ENCODE assay signal across 20 cellular contexts in the genomic region with DNA sequence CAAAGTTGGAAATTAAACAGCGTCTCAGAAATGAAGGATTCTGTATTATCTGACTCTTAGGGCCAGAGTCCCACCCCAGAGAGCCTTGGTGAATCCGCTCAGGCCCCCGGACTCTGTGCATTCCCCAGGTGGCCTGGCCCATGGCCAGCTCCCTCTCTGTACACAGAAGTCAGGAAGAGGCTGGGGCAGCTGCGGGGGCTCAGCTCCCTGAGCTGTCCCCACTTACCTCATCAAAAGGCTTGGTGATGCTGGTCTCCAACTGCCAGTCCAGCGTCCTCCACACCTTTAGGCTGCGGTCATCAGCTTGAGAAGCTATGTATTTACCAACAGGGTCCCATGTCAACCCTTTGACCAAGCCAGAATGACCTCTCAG. TPM values are rescaled to one million over a fixed set of nuclear protein-coding genes. Genes with fewer than 3 reads are reported as not detected.
DNase-seq lines count a peak whose midpoint lies in the region; ATAC-seq, FAIRE-seq and TF ChIP-seq lines count a peak whose summit lies in the region.
"Had no signal": no experiment of that assay in that cellular context is flagged by ENCODE, and none has a peak within 500 bp of the region (broad histone marks: within the 10 kb centered on the region; RNA-seq: fewer than 3 reads in every experiment).

No MANE protein-coding gene starts in this region.

- no peak for DNase-seq in CD8-positive, alpha-beta memory T cell
- DNase-seq in DND-41 (no peak), K562 (ENCODE audit: extremely low read depth in 1 of 4, low spot score in 3 of 4) (peak in 2 of 4 experiments; percentile 71 to 87), left lobe of liver (ENCODE audit: low spot score) (peak; percentile 41)
- DNase-seq in activated CD8-positive, alpha-beta T cell treated with anti-CD3 and anti-CD28 coated beads for 36 hours = no peak
- DNase-seq: ACHN; BE2C; C1 segment of cervical spinal cord; Caco-2; CD4-positive, CD25-positive, alpha-beta regulatory T cell; GDM1; GOT3; H7; HFFc6 had no signal

- POLR2A ChIA-PET in CD8-positive, alpha-beta memory T cell (lab: Charles Lee) = no interaction called here
- POLR2A ChIA-PET in K562 (lab: Yijun Ruan, JAX) = interaction anchor here (0.6 to 15.8 kb wide), 26 partner anchors 9 to 626 kb away, joined by 3 to 245 read pairs (median 6); partner anchors contain the start of genes C22orf39, CDC45, HIRA and MRPL40
- POLR2A ChIA-PET in activated CD8-positive, alpha-beta T cell treated with anti-CD3 and anti-CD28 coated beads for 36 hours (lab: Charles Lee) = no interaction called here

- H3K27ac Mint-ChIP-seq in CD8-positive, alpha-beta memory T cell = peak overlapping the region in 1 of 8 donors; percentile 47
- no peak overlapping the region for H3K27ac Mint-ChIP-seq in activated CD8-positive, alpha-beta T cell treated with anti-CD3 and anti-CD28 coated beads for 36 hours
- H3K27ac Mint-ChIP-seq: CD4-positive, CD25-positive, alpha-beta regulatory T cell; HFFc6 had no signal

- no peaks in the 10 kb centered on the region for H3K9me3 Mint-ChIP-seq in CD8-positive, alpha-beta memory T cell
- H3K9me3 Mint-ChIP-seq in activated CD8-positive, alpha-beta T cell treated with anti-CD3 and anti-CD28 coated beads for 36 hours = no peaks in the 10 kb centered on the region
- H3K9me3 Mint-ChIP-seq: CD4-positive, CD25-positive, alpha-beta regulatory T cell; HFFc6 had no signal

- H3K9ac ChIP-seq in DND-41 (ENCODE audit: low read depth, low read length) = no peak overlapping the region
- H3K9ac ChIP-seq in K562 (ENCODE audit: insufficient read depth in 1 of 2, low read depth in 2 of 2, low read length in 2 of 2) = peak overlapping the region; percentile 54 to 80

- ATAC-seq in DND-41 (ENCODE audit: insufficient read depth, low read depth) (no peak), K562 (peak; percentile 26), left lobe of liver (no peak), HG03025 (IDR thresholded peaks at IDR 0.05; ENCODE audit: low FRiP score, unreplicated experiment) (no peak)
- no peak for ATAC-seq in activated CD8-positive, alpha-beta T cell treated with anti-CD3 and anti-CD28 coated beads for 36 hours
- ATAC-seq: HCT116 had no signal

- H3K36me3 ChIP-seq in CD8-positive, alpha-beta memory T cell (ENCODE audit: insufficient read depth, low read length) = peaks cover 61% of the 10 kb centered on the region
- H3K36me3 ChIP-seq in DND-41 (ENCODE audit: insufficient read depth, low read length) (peaks cover 91% of the 10 kb centered on the region), K562 (ENCODE audit: control insufficient read depth, insufficient read depth, low read length) (peaks cover 94% of the 10 kb centered on the region)

- peaks cover 0 to 89% (median 21%) of the 10 kb centered on the region in 3 donors for H3K36me3 Mint-ChIP-seq in CD8-positive, alpha-beta memory T cell
- H3K36me3 Mint-ChIP-seq in activated CD8-positive, alpha-beta T cell treated with anti-CD3 and anti-CD28 coated beads for 36 hours (ENCODE audit: low read depth) = peaks cover 24% of the 10 kb centered on the region

- FAIRE-seq in K562 (lab: Jason Lieb, UNC) = no peak
- FAIRE-seq: A204.1, D721Med, GM12892, GM18507 had no signal

- peaks cover 0 to 1% (median 0%) of the 10 kb centered on the region in 3 donors for H3K4me1 Mint-ChIP-seq in CD8-positive, alpha-beta memory T cell
- no peaks in the 10 kb centered on the region for H3K4me1 Mint-ChIP-seq in activated CD8-positive, alpha-beta T cell treated with anti-CD3 and anti-CD28 coated beads for 36 hours (ENCODE audit: low read depth)

- no peak for TF ChIP-seq RAD21 in K562 (CRISPR knock-in tag; conservative IDR thresholded peaks at IDR 0.05 in 1 of 2, IDR thresholded peaks at IDR 0.05 in 1 of 2)

- in situ Hi-C loops in K562 (cut with MboI) = no loop called here

- CTCF ChIA-PET in CD8-positive, alpha-beta memory T cell (lab: Charles Lee) = no interaction called here
- CTCF ChIA-PET in K562 (lab: Yijun Ruan, JAX; ENCODE audit: low intra/inter-chr PET ratio) = interaction anchor here (1.0 kb wide), 1 partner anchor 233 kb away, joined by 3 read pairs; no protein-coding TSS in a partner anchor
- CTCF ChIA-PET in activated CD8-positive, alpha-beta T cell treated with anti-CD3 and anti-CD28 coated beads for 36 hours (lab: Charles Lee) = interaction anchor here (1.1 to 1.4 kb wide), 2 partner anchors 16 to 218 kb away, joined by 3 to 5 read pairs; partner anchors contain the start of gene SLC25A1

- WGBS in K562 (ENCODE audit: insufficient coverage, low coverage, missing lambda C conversion rate) = 44% methylated on average over 6 of the region's 6 CpGs

- intact Hi-C loops in K562 (cut with micrococcal nuclease) = loop anchor here (5.0 to 10.0 kb wide), 2 partner anchors 81 to 228 kb away; partner anchors contain the start of genes CDC45 and UFD1
- intact Hi-C loops in activated CD8-positive, alpha-beta T cell treated with anti-CD3 and anti-CD28 coated beads for 36 hours (cut with micrococcal nuclease) = no loop called here

- BruUV-seq in K562 (replicated peaks; lab: Mats Ljungman, UMichigan) = no TSS peak

- peaks cover 11% of the 10 kb centered on the region for H3K9me1 ChIP-seq in K562 (ENCODE audit: control insufficient read depth, insufficient read depth, low read length)

- TF ChIP-seq CTCF in DND-41 (IDR thresholded peaks at IDR 0.05; ENCODE audit: borderline replicate concordance, extremely low read depth, low read length, poor library complexity, severe bottlenecking) (no peak), K562 (IDR thresholded peaks at IDR 0.05 in 2 of 3, conservative IDR thresholded peaks at IDR 0.05 in 1 of 3; ENCODE audit: insufficient read depth in 2 of 3, low read depth in 1 of 3, low read length in 3 of 3) (no peak)
- TF ChIP-seq CTCF in activated CD8-positive, alpha-beta T cell treated with anti-CD3 and anti-CD28 coated beads for 36 hours (IDR thresholded peaks at IDR 0.05) = no peak

- peaks cover 6% of the 10 kb centered on the region for H3K4me1 ChIP-seq in CD8-positive, alpha-beta memory T cell (ENCODE audit: insufficient read depth, low read length)
- H3K4me1 ChIP-seq in DND-41 (ENCODE audit: insufficient read depth, low read length) (no peaks in the 10 kb centered on the region), K562 (replicated peaks in 1 of 2; ENCODE audit: control insufficient read depth in 2 of 2, insufficient read depth in 2 of 2, low read length in 2 of 2) (peaks cover 31 to 32% of the 10 kb centered on the region in 2 experiments)
- H3K4me1 ChIP-seq: BE2C, Caco-2 had no signal

- peak overlapping the region; percentile 78 for H3K27ac ChIP-seq in CD8-positive, alpha-beta memory T cell (ENCODE audit: low read depth, low read length)
- H3K27ac ChIP-seq in DND-41 (ENCODE audit: low read length) = 0 out of 2 replicates have a peak overlapping the region, but pooled peaks have one; percentile 1
- H3K27ac ChIP-seq in K562 (ENCODE audit: extremely low read depth, low read depth, low read length) = peak overlapping the region; percentile 73

- H3K27me3 ChIP-seq in CD8-positive, alpha-beta memory T cell (ENCODE audit: insufficient read depth, low read length, poor library complexity, severe bottlenecking) = no peaks in the 10 kb centered on the region
- H3K27me3 ChIP-seq in DND-41 (ENCODE audit: insufficient read depth, low read length, poor library complexity) (no peaks in the 10 kb centered on the region), K562 (ENCODE audit: control insufficient read depth in 2 of 2, insufficient read depth in 2 of 2, low read length in 2 of 2) (no peaks in the 10 kb centered on the region)
- H3K27me3 ChIP-seq: BE2C had no signal

- H3K9me3 ChIP-seq in CD8-positive, alpha-beta memory T cell (ENCODE audit: low read length) = no peaks in the 10 kb centered on the region
- H3K9me3 ChIP-seq in DND-41 (ENCODE audit: insufficient read depth, low read length, severe bottlenecking) (no peaks in the 10 kb centered on the region), K562 (replicated peaks; ENCODE audit: control insufficient read depth, insufficient read depth, low read depth, low read length) (no peaks in the 10 kb centered on the region)
- H3K9me3 ChIP-seq: BE2C, Caco-2 had no signal

- H3K4me3 Mint-ChIP-seq in CD8-positive, alpha-beta memory T cell = no peak overlapping the region
- H3K4me3 Mint-ChIP-seq in activated CD8-positive, alpha-beta T cell treated with anti-CD3 and anti-CD28 coated beads for 36 hours = no peak overlapping the region
- H3K4me3 Mint-ChIP-seq: CD4-positive, CD25-positive, alpha-beta regulatory T cell; HFFc6 had no signal

- no peak for TF ChIP-seq POLR2A in K562 (conservative IDR thresholded peaks at IDR 0.05)

- no peak overlapping the region for H3K4me3 ChIP-seq in CD8-positive, alpha-beta memory T cell (ENCODE audit: low read length)
- no peak overlapping the region for H3K4me3 ChIP-seq in DND-41 (ENCODE audit: low read depth in 1 of 2, low read length in 2 of 2)
- no peak overlapping the region for H3K4me3 ChIP-seq in K562

- no peak overlapping the region for H3K4me2 ChIP-seq in DND-41 (ENCODE audit: insufficient read depth, low read length)
- H3K4me2 ChIP-seq in K562 (ENCODE audit: insufficient read depth, low read length) = peak overlapping the region; percentile 48

- TF ChIP-seq EP300 in K562 (IDR thresholded peaks at IDR 0.05; ENCODE audit: low read length) = no peak

- H3K79me2 ChIP-seq in DND-41 (ENCODE audit: insufficient read depth, low read length) = no peaks in the 10 kb centered on the region
- H3K79me2 ChIP-seq in K562 (ENCODE audit: control insufficient read depth, insufficient read depth, low read length) = peaks cover 15% of the 10 kb centered on the region; the same call in 2 of the 3 replicates

- no peaks in the 10 kb centered on the region for H3K27me3 Mint-ChIP-seq in CD8-positive, alpha-beta memory T cell
- H3K27me3 Mint-ChIP-seq in activated CD8-positive, alpha-beta T cell treated with anti-CD3 and anti-CD28 coated beads for 36 hours = no peaks in the 10 kb centered on the region
- H3K27me3 Mint-ChIP-seq: CD4-positive, CD25-positive, alpha-beta regulatory T cell had no signal

- H4K20me1 ChIP-seq in DND-41 (ENCODE audit: insufficient read depth, low read length) = no peaks in the 10 kb centered on the region; the same call in 1 of the 2 replicates
- H4K20me1 ChIP-seq in K562 (replicated peaks; ENCODE audit: control insufficient read depth, insufficient read depth, low read length) = 0 out of 2 replicates have a peak, but pooled peaks cover 5% of the 10 kb centered on the region

- no peak overlapping the region for H2AFZ ChIP-seq in DND-41 (ENCODE audit: low read depth, low read length)
- H2AFZ ChIP-seq in K562 (ENCODE audit: low read depth, low read length) = peak overlapping the region; percentile 2; the same call in 1 of the 2 replicates

RNA-seq across cellular contexts. Expression of gene HIRA, which starts 35.0 kb away (rescaled TPM):
- 10 to 100 TPM; 38.5 to 44.8 TPM for total RNA-seq in CD8-positive, alpha-beta memory T cell
- polyA plus RNA-seq in CD8-positive, alpha-beta memory T cell = 4.6 TPM
- total RNA-seq in K562 (2011; cell fraction: chromatin; rRNA removed; ENCODE audit: low replicate concordance) = 103 and 120 TPM in 2 replicates
- 79.7 and 81.6 TPM in 2 replicates for total RNA-seq in K562 (2011; cell fraction: nucleolus; rRNA removed)
- total RNA-seq in K562 (2011; cell fraction: nucleoplasm; rRNA removed) = 66.5 and 67.1 TPM in 2 replicates
- 58.3 and 70.6 TPM in 2 replicates for total RNA-seq in K562 (2014; rRNA removed)
- 53.9 and 54.0 TPM in 2 replicates for total RNA-seq in K562 (2014; rRNA removed; fragmentation: Illumina TruSeq; extraction: Trizol)
- total RNA-seq in K562 (2015; rRNA removed; fragmentation: Illumina TruSeq; extraction: Trizol) = 57.5 and 58.4 TPM in 2 replicates
- 115 and 132 TPM in 2 replicates for total RNA-seq in K562 (2021)
- 71.7 and 82.2 TPM in 2 replicates for polyA plus RNA-seq in K562 (2011; rRNA removed)
- polyA plus RNA-seq in K562 (2011; cell fraction: cytosol; rRNA removed) = 105 and 109 TPM in 2 replicates
- polyA plus RNA-seq in K562 (2011; cell fraction: nucleus; rRNA removed) = 104 and 124 TPM in 2 replicates
- polyA plus RNA-seq in K562 (2012) = 91.6 and 91.8 TPM in 2 replicates
- polyA plus RNA-seq in K562 (2014; fragmentation: Illumina TruSeq; extraction: Trizol) = 106 and 114 TPM in 2 replicates
- polyA plus RNA-seq in K562 (2014; fragmentation: Nextera tagmentation; extraction: Ambion mirVana) = 1 to 10 TPM in 1 of 2 experiments, under 1 TPM in 1; 0.96 to 1.2 TPM
- 80.0 and 80.8 TPM in 2 replicates for polyA plus RNA-seq in K562 (2014; rRNA removed)
- 93.7 and 126 TPM in 2 replicates for polyA minus RNA-seq in K562 (2011; rRNA and poly(A)+ RNA removed)
- polyA minus RNA-seq in K562 (2011; cell fraction: cytosol; rRNA and poly(A)+ RNA removed) = 65.3 and 93.4 TPM in 2 replicates
- 30.3 and 61.3 TPM in 2 replicates for polyA minus RNA-seq in K562 (2011; cell fraction: nucleus; rRNA and poly(A)+ RNA removed)
- total RNA-seq in left lobe of liver = 20.2 TPM
- 10 to 100 TPM; 29.7 to 30.5 TPM for total RNA-seq in activated CD8-positive, alpha-beta T cell treated with anti-CD3 and anti-CD28 coated beads for 36 hours

RNA-seq across cellular contexts. Expression of gene MRPL40, which starts 35.8 kb away (rescaled TPM):
- total RNA-seq in CD8-positive, alpha-beta memory T cell = 10 to 100 TPM; 47.7 to 48.6 TPM
- 62.4 TPM for polyA plus RNA-seq in CD8-positive, alpha-beta memory T cell
- total RNA-seq in K562 (2011; cell fraction: chromatin; rRNA removed; ENCODE audit: low replicate concordance) = 13.9 and 26.1 TPM in 2 replicates
- 29.0 and 32.5 TPM in 2 replicates for total RNA-seq in K562 (2011; cell fraction: nucleolus; rRNA removed)
- total RNA-seq in K562 (2011; cell fraction: nucleoplasm; rRNA removed) = 25.1 and 32.0 TPM in 2 replicates
- total RNA-seq in K562 (2014; rRNA removed) = 160 and 182 TPM in 2 replicates
- total RNA-seq in K562 (2014; rRNA removed; fragmentation: Illumina TruSeq; extraction: Trizol) = 208 and 209 TPM in 2 replicates
- total RNA-seq in K562 (2015; rRNA removed; fragmentation: Illumina TruSeq; extraction: Trizol) = 181 and 198 TPM in 2 replicates
- 132 and 144 TPM in 2 replicates for total RNA-seq in K562 (2021)
- 175 and 219 TPM in 2 replicates for polyA plus RNA-seq in K562 (2011; rRNA removed)
- 88.3 and 113 TPM in 2 replicates for polyA plus RNA-seq in K562 (2011; cell fraction: cytosol; rRNA removed)
- 34.6 and 66.5 TPM in 2 replicates for polyA plus RNA-seq in K562 (2011; cell fraction: nucleus; rRNA removed)
- 159 TPM in 2 replicates for polyA plus RNA-seq in K562 (2012)
- 197 and 237 TPM in 2 replicates for polyA plus RNA-seq in K562 (2014; fragmentation: Illumina TruSeq; extraction: Trizol)
- 100 to 1,000 TPM; 601 to 652 TPM for polyA plus RNA-seq in K562 (2014; fragmentation: Nextera tagmentation; extraction: Ambion mirVana)
- 223 TPM in 2 replicates for polyA plus RNA-seq in K562 (2014; rRNA removed)
- polyA minus RNA-seq in K562 (2011; rRNA and poly(A)+ RNA removed) = 52.5 and 73.2 TPM in 2 replicates
- 31.3 and 34.3 TPM in 2 replicates for polyA minus RNA-seq in K562 (2011; cell fraction: cytosol; rRNA and poly(A)+ RNA removed)
- 12.0 and 31.3 TPM in 2 replicates for polyA minus RNA-seq in K562 (2011; cell fraction: nucleus; rRNA and poly(A)+ RNA removed)
- 27.8 TPM for total RNA-seq in left lobe of liver
- 10 to 100 TPM; 39.8 to 40.9 TPM for total RNA-seq in activated CD8-positive, alpha-beta T cell treated with anti-CD3 and anti-CD28 coated beads for 36 hours

RNA-seq across cellular contexts. Expression of gene C22orf39, which starts 51.0 kb away (rescaled TPM):
- 10 to 100 TPM; 24.4 to 27.7 TPM for total RNA-seq in CD8-positive, alpha-beta memory T cell
- polyA plus RNA-seq in CD8-positive, alpha-beta memory T cell = 59.9 TPM
- 119 and 122 TPM in 2 replicates for total RNA-seq in K562 (2011; cell fraction: chromatin; rRNA removed; ENCODE audit: low replicate concordance)
- 71.8 and 76.0 TPM in 2 replicates for total RNA-seq in K562 (2011; cell fraction: nucleolus; rRNA removed)
- total RNA-seq in K562 (2011; cell fraction: nucleoplasm; rRNA removed) = 107 and 142 TPM in 2 replicates
- total RNA-seq in K562 (2014; rRNA removed) = 94.7 and 124 TPM in 2 replicates
- total RNA-seq in K562 (2014; rRNA removed; fragmentation: Illumina TruSeq; extraction: Trizol) = 57.2 and 59.5 TPM in 2 replicates
- total RNA-seq in K562 (2015; rRNA removed; fragmentation: Illumina TruSeq; extraction: Trizol) = 61.3 and 63.2 TPM in 2 replicates
- 66.8 and 68.0 TPM in 2 replicates for total RNA-seq in K562 (2021)
- 139 and 244 TPM in 2 replicates for polyA plus RNA-seq in K562 (2011; rRNA removed)
- polyA plus RNA-seq in K562 (2011; cell fraction: cytosol; rRNA removed) = 164 and 257 TPM in 2 replicates
- 71.0 and 99.7 TPM in 2 replicates for polyA plus RNA-seq in K562 (2011; cell fraction: nucleus; rRNA removed)
- 87.8 and 120 TPM in 2 replicates for polyA plus RNA-seq in K562 (2012)
- 68.6 and 73.5 TPM in 2 replicates for polyA plus RNA-seq in K562 (2014; fragmentation: Illumina TruSeq; extraction: Trizol)
- 10 to 100 TPM; 20.4 to 25.9 TPM for polyA plus RNA-seq in K562 (2014; fragmentation: Nextera tagmentation; extraction: Ambion mirVana)
- 112 and 121 TPM in 2 replicates for polyA plus RNA-seq in K562 (2014; rRNA removed)
- 116 and 185 TPM in 2 replicates for polyA minus RNA-seq in K562 (2011; rRNA and poly(A)+ RNA removed)
- polyA minus RNA-seq in K562 (2011; cell fraction: cytosol; rRNA and poly(A)+ RNA removed) = 49.4 and 80.5 TPM in 2 replicates
- polyA minus RNA-seq in K562 (2011; cell fraction: nucleus; rRNA and poly(A)+ RNA removed) = 24.9 and 58.9 TPM in 2 replicates
- total RNA-seq in left lobe of liver = 12.0 TPM
- 10 to 100 TPM; 26.9 to 29.8 TPM for total RNA-seq in activated CD8-positive, alpha-beta T cell treated with anti-CD3 and anti-CD28 coated beads for 36 hours

Comparison
In these comparisons a context has a peak if more than half of its experiments do, and no peak if none do; other contexts are left out.
1. H3K27ac ChIP-seq: peak in every context shown above with its lines; median percentile 78 in CD8-positive, alpha-beta memory T cell; 73 in K562; 1 in DND-41.